ENCODE assay signal across 8 cellular contexts in genomic region chr15:34987982-34988873, GRCh38. TPM values are rescaled to one million over a fixed set of nuclear protein-coding genes. Genes with fewer than 3 reads are reported as not detected.
DNase-seq lines count a peak whose midpoint lies in the region; ATAC-seq, FAIRE-seq and TF ChIP-seq lines count a peak whose summit lies in the region.

Gene ZNF770 (minus strand): TSS chr15:34988287. CDS start chr15:34983434, 4,853 bp downstream.

- peaks cover 7% of the 10 kb centered on the region; the same call in 1 of the 2 replicates for H3K36me3 ChIP-seq in ACC112 (ENCODE audit: insufficient read depth, low read length)
- peaks cover 4 to 8% of the 10 kb centered on the region in 2 experiments for H3K36me3 ChIP-seq in keratinocyte (ENCODE audit: control insufficient read depth in 2 of 2, extremely low read depth in 1 of 2, insufficient read depth in 2 of 2, low read length in 2 of 2)

- ATAC-seq in GM18870 (IDR thresholded peaks at IDR 0.05; ENCODE audit: unreplicated experiment) (peak; percentile 64), HG03108 (IDR thresholded peaks at IDR 0.05; ENCODE audit: unreplicated experiment) (peak; percentile 70)

- H2AFZ ChIP-seq in ACC112 (ENCODE audit: low read length, unreplicated experiment): peak within 1 kb of the TSS; percentile 100
- H2AFZ ChIP-seq in keratinocyte (ENCODE audit: control insufficient read depth, low read length): peak within 1 kb of the TSS; percentile 100

- DNase-seq in NCI-H2227 (lab: John Stamatoyannopoulos, UW; ENCODE audit: unreplicated experiment): peak; percentile 78
- peak; percentile 62 for DNase-seq in activated CD4-positive, CD25-positive, alpha-beta regulatory T cell treated with anti-CD3 and anti-CD28 coated beads, Interleukin-2, amount 50 U/mL, for 16 hours (ENCODE audit: low read depth, low spot score)
- peak; percentile 81 for DNase-seq in central memory CD4-positive, alpha-beta T cell
- DNase-seq in keratinocyte (ENCODE audit: low read depth, low spot score): no peak
- DNase-seq in stimulated activated CD4-positive, alpha-beta T cell treated with anti-CD3 and anti-CD28 coated beads, Interleukin-12 subunit alpha, Interleukin-12 subunit beta, amount 100 ng/mL, for 48 hours (ENCODE audit: low read depth in 2 of 3, low spot score in 1 of 3): peak; percentile 72 to 86 (median 75)

- H3K27ac ChIP-seq in ACC112 (ENCODE audit: low read depth, low read length) (peak within 1 kb of the TSS; percentile 89), keratinocyte (ENCODE audit: control insufficient read depth, insufficient read depth, low read length) (peak within 1 kb of the TSS; percentile 99)

- no peak for FAIRE-seq in keratinocyte (lab: Jason Lieb, UNC)

- peak within 1 kb of the TSS; percentile 83 for H3K4me2 ChIP-seq in keratinocyte (ENCODE audit: control insufficient read depth, extremely low read depth, insufficient read depth, low read depth, low read length)

- dilution Hi-C loops in keratinocyte (cut with MboI; ENCODE audit: extremely low pct_ligation_motif_present, low sequenced_read_pairs): no loop called here

- H3K4me3 ChIP-seq in ACC112 (ENCODE audit: low read depth, low read length): peak within 1 kb of the TSS; percentile 99
- peak within 1 kb of the TSS; percentile 94 to 99 (median 96) for H3K4me3 ChIP-seq in keratinocyte (ENCODE audit: control insufficient read depth in 2 of 3, extremely low read depth in 1 of 3, insufficient read depth in 2 of 3, low read depth in 1 of 3, low read length in 3 of 3)

- H3K9ac ChIP-seq in keratinocyte (ENCODE audit: control insufficient read depth, extremely low read depth, insufficient read depth, low read length): peak within 1 kb of the TSS; percentile 99

- no peaks in the 10 kb centered on the region for H4K20me1 ChIP-seq in keratinocyte (ENCODE audit: control insufficient read depth, extremely low read depth, insufficient read depth, low read length)

- no peaks in the 10 kb centered on the region for H3K27me3 ChIP-seq in ACC112 (ENCODE audit: insufficient read depth, low read length)
- no peaks in the 10 kb centered on the region for H3K27me3 ChIP-seq in keratinocyte (ENCODE audit: control insufficient read depth, extremely low read depth, insufficient read depth, low read length)

- no peak for TF ChIP-seq CTCF in keratinocyte (optimal IDR thresholded peaks at IDR 0.05 in 1 of 3, IDR thresholded peaks at IDR 0.05 in 1 of 3, conservative IDR thresholded peaks at IDR 0.05 in 1 of 3; ENCODE audit: extremely low read depth in 1 of 3, insufficient read depth in 2 of 3, low read length in 3 of 3)

- H3K79me2 ChIP-seq in ACC112 (ENCODE audit: control insufficient read depth, insufficient read depth, low read length, unreplicated experiment) (peaks cover 46% of the 10 kb centered on the region), keratinocyte (ENCODE audit: control insufficient read depth, insufficient read depth, low read length) (peaks cover 44% of the 10 kb centered on the region)

- no peaks in the 10 kb centered on the region for H3K9me3 ChIP-seq in keratinocyte (ENCODE audit: control insufficient read depth, low read depth, low read length)

- H3K4me1 ChIP-seq in ACC112 (ENCODE audit: control insufficient read depth, insufficient read depth, low read length, unreplicated experiment): peaks cover 10% of the 10 kb centered on the region
- peaks cover 19% of the 10 kb centered on the region for H3K4me1 ChIP-seq in keratinocyte (ENCODE audit: control insufficient read depth, extremely low read depth, insufficient read depth, low read length)

- no peaks in the 10 kb centered on the region for H3K9me1 ChIP-seq in keratinocyte (ENCODE audit: control insufficient read depth, extremely low read depth, insufficient read depth, low read length)

RNA-seq across cellular contexts. Expression of gene ZNF770, which starts in this region (rescaled TPM):
- 22.2 to 35.9 TPM (median 25.1 TPM) in 3 replicates for polyA plus RNA-seq in keratinocyte
- 61.9 TPM for polyA plus RNA-seq in keratinocyte (2011; ENCODE audit: low read depth)
- polyA plus RNA-seq in keratinocyte (2011; cell fraction: cytosol; rRNA removed): 11.6 and 34.3 TPM in 2 replicates
- 24.5 and 27.5 TPM in 2 replicates for polyA plus RNA-seq in keratinocyte (2011; cell fraction: nucleus; rRNA removed)
- polyA plus RNA-seq in keratinocyte (2012; ENCODE audit: low replicate concordance): 16.4 and 32.3 TPM in 2 replicates
- polyA minus RNA-seq in keratinocyte: 5.9 to 80.0 TPM (median 39.2 TPM) in 3 replicates
- 28.4 TPM for polyA minus RNA-seq in keratinocyte (2011; cell fraction: cytosol; rRNA and poly(A)+ RNA removed)
- 21.9 and 40.4 TPM in 2 replicates for polyA minus RNA-seq in keratinocyte (2011; cell fraction: nucleus; rRNA and poly(A)+ RNA removed)
